13 cellular contexts compared by ENCODE assay signal in the genomic region with DNA sequence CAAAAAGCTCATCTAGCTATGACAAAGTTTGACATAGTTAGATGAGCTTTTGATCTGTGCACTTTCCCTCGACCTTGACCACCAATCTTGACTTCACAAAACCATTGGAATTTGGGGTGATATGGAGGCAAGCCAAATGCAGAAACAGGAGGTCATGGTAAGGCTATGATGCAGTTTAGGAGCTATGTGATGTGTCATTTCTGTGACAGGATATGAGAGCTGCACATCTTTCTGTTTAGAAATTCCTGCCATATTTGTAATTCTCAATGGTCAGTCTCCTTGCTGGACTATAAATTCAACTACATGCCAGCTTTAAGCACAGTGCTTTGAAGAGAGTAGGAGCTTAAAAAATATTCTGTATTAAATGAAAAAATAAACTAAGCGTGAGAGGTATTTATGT. TPM values are rescaled to one million over a fixed set of nuclear protein-coding genes. Genes with fewer than 3 reads are reported as not detected.
DNase-seq lines count a peak whose midpoint lies in the region; ATAC-seq and TF ChIP-seq lines count a peak whose summit lies in the region.
"Had no signal": no experiment of that assay in that cellular context is flagged by ENCODE, and none has a peak within 500 bp of the region (broad histone marks: within the 10 kb centered on the region; RNA-seq: fewer than 3 reads in every experiment).

No MANE protein-coding gene starts in this region.

- intact Hi-C loops in sigmoid colon (cut with DNase I): no loop called here
- intact Hi-C loops in upper lobe of right lung (cut with DNase I): no loop called here

- TF ChIP-seq CTCF in fibroblast of mammary gland (conservative IDR thresholded peaks at IDR 0.05; ENCODE audit: control insufficient read depth, insufficient read depth, low read depth, low read length) (no peak), sigmoid colon (IDR thresholded peaks at IDR 0.05) (no peak), upper lobe of right lung (IDR thresholded peaks at IDR 0.05) (no peak)

- ATAC-seq in HG03097 (IDR thresholded peaks at IDR 0.05; ENCODE audit: low FRiP score, unreplicated experiment): no peak
- ATAC-seq in upper lobe of right lung: no peak
- ATAC-seq: heart left ventricle had no signal

- WGBS in sigmoid colon, 2 donors: 32 to 37% methylated on average over 1 to 2 of the region's 2 CpGs

- DNase-seq in ACHN (peak; percentile 67), MG63 (peak; percentile 50), fibroblast of mammary gland (ENCODE audit: low read depth) (peak; percentile 73), sigmoid colon (no peak), upper lobe of right lung (no peak)
- DNase-seq: activated naive CD8-positive, alpha-beta T cell treated with anti-CD3 and anti-CD28 coated beads, Interleukin-2, amount 10 ng/mL, durations not matched to agents 7 days and 5 days; DND-41; heart left ventricle; MM.1S; stimulated activated CD4-positive, alpha-beta T cell treated with anti-CD3 and anti-CD28 coated beads, Interleukin-4, amount 100 ng/mL, for 24 hours had no signal

- H3K4me1 ChIP-seq in sigmoid colon (peaks cover 0 to 19% (median 0%) of the 10 kb centered on the region in 4 donors), upper lobe of right lung (no peaks in the 10 kb centered on the region)
- H3K4me1 ChIP-seq: parathyroid adenoma had no signal

- in situ Hi-C loops in ACHN (cut with HindIII; ENCODE audit: low pct_ligation_motif_present, low pct_unique_long_range_greater_than_20kb, low sequenced_read_pairs): no loop called here

- H3K4me3 ChIP-seq in MG63 (no peak overlapping the region), fibroblast of mammary gland (ENCODE audit: control insufficient read depth, low read depth, low read length) (no peak overlapping the region), sigmoid colon (no peak overlapping the region), upper lobe of right lung (no peak overlapping the region)
- H3K4me3 ChIP-seq: heart left ventricle had no signal

- peaks cover 6% of the 10 kb centered on the region; the same call in 1 of the 2 replicates for H3K9me3 ChIP-seq in MG63
- no peaks in the 10 kb centered on the region for H3K9me3 ChIP-seq in sigmoid colon
- H3K9me3 ChIP-seq in upper lobe of right lung: no peaks in the 10 kb centered on the region

- H3K27me3 ChIP-seq in MG63: no peaks in the 10 kb centered on the region
- H3K27me3 ChIP-seq in sigmoid colon: no peaks in the 10 kb centered on the region
- no peaks in the 10 kb centered on the region for H3K27me3 ChIP-seq in upper lobe of right lung
- H3K27me3 ChIP-seq: heart left ventricle had no signal

- TF ChIP-seq POLR2A in sigmoid colon (IDR thresholded peaks at IDR 0.05): no peak

- TF ChIP-seq EP300 in sigmoid colon (IDR thresholded peaks at IDR 0.05): no peak

- H3K36me3 ChIP-seq in MG63: no peaks in the 10 kb centered on the region
- no peaks in the 10 kb centered on the region for H3K36me3 ChIP-seq in sigmoid colon
- no peaks in the 10 kb centered on the region for H3K36me3 ChIP-seq in upper lobe of right lung
- H3K36me3 ChIP-seq: heart left ventricle had no signal

- H3K27ac ChIP-seq in sigmoid colon (no peak overlapping the region), upper lobe of right lung (no peak overlapping the region)
- H3K27ac ChIP-seq: heart left ventricle, parathyroid adenoma had no signal

RNA-seq across cellular contexts. Expression of a gene that starts 12.9 kb away (rescaled TPM):
- total RNA-seq in MG63 (2014; rRNA removed; shearing (Covaris generic); ENCODE audit: low replicate concordance): not detected in 2 replicates
- total RNA-seq in sigmoid colon (not detected), upper lobe of right lung (not detected)
- not detected for polyA plus RNA-seq in sigmoid colon
- total RNA-seq: activated naive CD8-positive, alpha-beta T cell treated with anti-CD3 and anti-CD28 coated beads, Interleukin-2, amount 10 ng/mL, durations not matched to agents 7 days and 5 days; heart left ventricle; lower leg skin had no signal
- polyA plus RNA-seq: heart left ventricle had no signal

RNA-seq across cellular contexts. Expression of a gene that starts 19.4 kb away (rescaled TPM):
- not detected in 2 replicates for total RNA-seq in MG63 (2014; rRNA removed; shearing (Covaris generic); ENCODE audit: low replicate concordance)
- total RNA-seq in sigmoid colon: not detected
- polyA plus RNA-seq in sigmoid colon: under 1 TPM in 1 of 3 donors, not detected in 2; under 0.01 TPM
- total RNA-seq in upper lobe of right lung: not detected
- total RNA-seq: activated naive CD8-positive, alpha-beta T cell treated with anti-CD3 and anti-CD28 coated beads, Interleukin-2, amount 10 ng/mL, durations not matched to agents 7 days and 5 days; heart left ventricle; lower leg skin had no signal
- polyA plus RNA-seq: heart left ventricle had no signal

RNA-seq across cellular contexts. Expression of a gene that starts 20.9 kb away (rescaled TPM):
- 0.64 and 0.89 TPM in 2 replicates for total RNA-seq in MG63 (2014; rRNA removed; shearing (Covaris generic); ENCODE audit: low replicate concordance)
- total RNA-seq in sigmoid colon (1 to 10 TPM in 1 of 4 donors, not detected in 3; 1.3 TPM), upper lobe of right lung (not detected)
- not detected for polyA plus RNA-seq in sigmoid colon
- total RNA-seq: activated naive CD8-positive, alpha-beta T cell treated with anti-CD3 and anti-CD28 coated beads, Interleukin-2, amount 10 ng/mL, durations not matched to agents 7 days and 5 days; lower leg skin had no signal

RNA-seq across cellular contexts. Expression of a gene that starts 40.1 kb away (rescaled TPM):
- total RNA-seq in MG63 (2014; rRNA removed; shearing (Covaris generic); ENCODE audit: low replicate concordance): not detected in 2 replicates
- total RNA-seq in sigmoid colon (1 to 10 TPM in 1 of 4 donors, under 1 TPM in 1, not detected in 2; 0.66 to 1.1 TPM), upper lobe of right lung (not detected)
- polyA plus RNA-seq in sigmoid colon: not detected
- total RNA-seq: activated naive CD8-positive, alpha-beta T cell treated with anti-CD3 and anti-CD28 coated beads, Interleukin-2, amount 10 ng/mL, durations not matched to agents 7 days and 5 days; heart left ventricle; lower leg skin had no signal
- polyA plus RNA-seq: heart left ventricle had no signal

RNA-seq across cellular contexts. Expression of a gene that starts 57.7 kb away (rescaled TPM):
- not detected in 2 replicates for total RNA-seq in MG63 (2014; rRNA removed; shearing (Covaris generic); ENCODE audit: low replicate concordance)
- total RNA-seq in sigmoid colon (not detected), upper lobe of right lung (not detected)
- polyA plus RNA-seq in sigmoid colon: not detected
- total RNA-seq: activated naive CD8-positive, alpha-beta T cell treated with anti-CD3 and anti-CD28 coated beads, Interleukin-2, amount 10 ng/mL, durations not matched to agents 7 days and 5 days; heart left ventricle; lower leg skin had no signal
- polyA plus RNA-seq: heart left ventricle had no signal

Comparison
In these comparisons a context has a peak if more than half of its experiments do, and no peak if none do; other contexts are left out.
1. DNase-seq: peak in ACHN (single experiment), MG63 (single experiment) and fibroblast of mammary gland (single experiment); none in sigmoid colon (single experiment) and upper lobe of right lung (single experiment).